In the genomic region with DNA sequence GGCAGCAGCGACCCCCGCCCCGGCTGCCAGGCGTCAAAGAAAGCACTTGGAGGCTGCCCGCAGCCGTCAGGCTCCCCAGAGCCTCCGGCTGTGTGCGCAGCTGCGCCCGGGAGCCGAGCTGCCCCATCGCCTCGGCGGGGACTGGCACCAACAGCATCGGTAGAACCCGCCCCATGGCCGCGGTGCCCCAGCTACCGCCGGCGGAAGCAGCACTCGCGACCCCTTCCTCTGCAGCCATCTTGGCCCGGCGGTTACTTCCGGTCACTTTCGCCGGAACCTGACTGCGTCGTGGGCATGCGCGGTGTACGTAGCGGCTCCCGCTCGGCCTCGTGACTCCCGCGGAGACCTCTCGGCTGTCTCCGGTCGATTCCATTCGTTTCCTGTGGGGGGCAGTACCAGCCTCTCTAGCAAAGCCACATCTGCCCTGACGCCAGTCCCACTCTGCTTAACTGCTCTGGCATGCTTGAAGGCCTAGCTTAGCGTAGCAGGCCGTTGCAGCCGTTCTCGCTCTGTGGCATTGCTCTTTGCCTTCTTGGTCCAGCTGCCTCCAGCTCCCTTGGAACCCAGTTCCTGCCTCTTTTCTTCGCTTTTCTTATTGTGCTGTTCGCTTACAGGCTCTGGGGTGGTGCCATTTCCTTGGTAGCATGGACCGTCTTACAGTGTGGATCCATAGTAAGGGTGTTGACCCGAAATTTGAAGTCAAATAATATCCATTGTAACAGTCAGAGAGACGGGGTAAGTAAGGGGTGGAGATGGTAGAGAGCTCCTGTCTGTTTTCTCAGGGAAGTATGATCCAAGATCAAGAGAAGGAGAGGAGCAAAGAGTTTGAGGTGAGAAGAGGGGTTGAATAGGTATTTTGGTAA, we compare ENCODE assay signal across 8 cellular contexts. TPM values are rescaled to one million over a fixed set of nuclear protein-coding genes. Genes with fewer than 3 reads are reported as not detected.
DNase-seq lines count a peak whose midpoint lies in the region; ATAC-seq, FAIRE-seq and TF ChIP-seq lines count a peak whose summit lies in the region.

A gene with protein sequence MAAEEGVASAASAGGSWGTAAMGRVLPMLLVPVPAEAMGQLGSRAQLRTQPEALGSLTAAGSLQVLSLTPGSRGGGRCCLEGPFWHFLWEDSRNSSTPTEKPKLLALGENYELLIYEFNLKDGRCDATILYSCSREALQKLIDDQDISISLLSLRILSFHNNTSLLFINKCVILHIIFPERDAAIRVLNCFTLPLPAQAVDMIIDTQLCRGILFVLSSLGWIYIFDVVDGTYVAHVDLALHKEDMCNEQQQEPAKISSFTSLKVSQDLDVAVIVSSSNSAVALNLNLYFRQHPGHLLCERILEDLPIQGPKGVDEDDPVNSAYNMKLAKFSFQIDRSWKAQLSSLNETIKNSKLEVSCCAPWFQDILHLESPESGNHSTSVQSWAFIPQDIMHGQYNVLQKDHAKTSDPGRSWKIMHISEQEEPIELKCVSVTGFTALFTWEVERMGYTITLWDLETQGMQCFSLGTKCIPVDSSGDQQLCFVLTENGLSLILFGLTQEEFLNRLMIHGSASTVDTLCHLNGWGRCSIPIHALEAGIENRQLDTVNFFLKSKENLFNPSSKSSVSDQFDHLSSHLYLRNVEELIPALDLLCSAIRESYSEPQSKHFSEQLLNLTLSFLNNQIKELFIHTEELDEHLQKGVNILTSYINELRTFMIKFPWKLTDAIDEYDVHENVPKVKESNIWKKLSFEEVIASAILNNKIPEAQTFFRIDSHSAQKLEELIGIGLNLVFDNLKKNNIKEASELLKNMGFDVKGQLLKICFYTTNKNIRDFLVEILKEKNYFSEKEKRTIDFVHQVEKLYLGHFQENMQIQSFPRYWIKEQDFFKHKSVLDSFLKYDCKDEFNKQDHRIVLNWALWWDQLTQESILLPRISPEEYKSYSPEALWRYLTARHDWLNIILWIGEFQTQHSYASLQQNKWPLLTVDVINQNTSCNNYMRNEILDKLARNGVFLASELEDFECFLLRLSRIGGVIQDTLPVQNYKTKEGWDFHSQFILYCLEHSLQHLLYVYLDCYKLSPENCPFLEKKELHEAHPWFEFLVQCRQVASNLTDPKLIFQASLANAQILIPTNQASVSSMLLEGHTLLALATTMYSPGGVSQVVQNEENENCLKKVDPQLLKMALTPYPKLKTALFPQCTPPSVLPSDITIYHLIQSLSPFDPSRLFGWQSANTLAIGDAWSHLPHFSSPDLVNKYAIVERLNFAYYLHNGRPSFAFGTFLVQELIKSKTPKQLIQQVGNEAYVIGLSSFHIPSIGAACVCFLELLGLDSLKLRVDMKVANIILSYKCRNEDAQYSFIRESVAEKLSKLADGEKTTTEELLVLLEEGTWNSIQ (N-terminal part only) (minus strand): TSS at position 253 of the 863 bp plus-strand sequence. CDS start 15 bp downstream, at position 238.

- DNase-seq in GM12891 (ENCODE audit: insufficient read length, low spot score) (peak; percentile 72), NCI-H146 (lab: John Stamatoyannopoulos, UW) (peak; percentile 95), amniotic stem cell (lab: John Stamatoyannopoulos, UW) (peak; percentile 92), left cardiac atrium (peak; percentile 98), progenitor cell of endocrine pancreas (ENCODE audit: low spot score, unreplicated experiment) (peak; percentile 97)

- ATAC-seq in HG02852 (IDR thresholded peaks at IDR 0.05; ENCODE audit: unreplicated experiment) (peak; percentile 69), left cardiac atrium (peak; percentile 98 to 99)

- peak within 1 kb of the TSS; percentile 92 for H3K27ac ChIP-seq in urinary bladder (ENCODE audit: low read depth)

- peak; percentile 97 for TF ChIP-seq POLR2A in GM12891 (IDR thresholded peaks at IDR 0.05; ENCODE audit: low read depth, low read length)

- no peaks in the 10 kb centered on the region for H3K4me1 ChIP-seq in urinary bladder (ENCODE audit: insufficient read depth)

- no peaks in the 10 kb centered on the region for H3K9me3 Mint-ChIP-seq in progenitor cell of endocrine pancreas (ENCODE audit: low read depth)

- peaks cover 8% of the 10 kb centered on the region for H3K4me1 Mint-ChIP-seq in progenitor cell of endocrine pancreas (ENCODE audit: low read depth)

- TF ChIP-seq CTCF in progenitor cell of endocrine pancreas (IDR thresholded peaks at IDR 0.05; ENCODE audit: unreplicated experiment) = peak; percentile 92

- peak; percentile 100 for FAIRE-seq in GM12891 (lab: Jason Lieb, UNC)

- H3K36me3 ChIP-seq in urinary bladder (ENCODE audit: insufficient read depth) = peaks cover 2% of the 10 kb centered on the region

- H3K36me3 Mint-ChIP-seq in progenitor cell of endocrine pancreas (ENCODE audit: insufficient read depth) = peaks cover 5% of the 10 kb centered on the region

- peak within 1 kb of the TSS; percentile 61 for H3K4me3 ChIP-seq in urinary bladder (ENCODE audit: low read depth, low read length)

- H3K27ac Mint-ChIP-seq in progenitor cell of endocrine pancreas = peak within 1 kb of the TSS; percentile 98

- peak within 1 kb of the TSS; percentile 96 for H3K4me3 Mint-ChIP-seq in progenitor cell of endocrine pancreas (ENCODE audit: low read depth)

- WGBS in urinary bladder = 8% methylated on average over 53 of the region's 53 CpGs

- H3K27me3 Mint-ChIP-seq in progenitor cell of endocrine pancreas = peaks cover 11% of the 10 kb centered on the region

- intact Hi-C loops in T-helper 1 cell treated with Interleukin-12 subunit alpha and Interleukin-12 subunit beta and Interleukin-4 antibody, amounts not matched to agents 30 ng/mL and 1 ng/mL, for 36 hours (cut with micrococcal nuclease) = loop anchor here (1.0 to 10.0 kb wide), 12 partner anchors 13 to 839 kb away; a partner anchor contains a TSS
- intact Hi-C loops in left cardiac atrium (cut with DNase I) = loop anchor here (1.0 to 5.0 kb wide), 3 partner anchors 48 to 74 kb away; a partner anchor contains a TSS

TF ChIP-seq in GM12891, 5 proteins besides CTCF, POLR2A, EP300 and RAD21:
- TF ChIP-seq TAF1 (IDR thresholded peaks at IDR 0.05; ENCODE audit: low read depth, low read length) = peak; percentile 93
- TF ChIP-seq POU2F2 (IDR thresholded peaks at IDR 0.05; ENCODE audit: low read depth, low read length) = peak; percentile 6
- TF ChIP-seq PAX5 (IDR thresholded peaks at IDR 0.05; ENCODE audit: insufficient read depth, low read length, severe bottlenecking) = no peak
- TF ChIP-seq POLR2AphosphoS5 (IDR thresholded peaks at IDR 0.05; ENCODE audit: low read depth, low read length) = peak; percentile 94
- TF ChIP-seq SPI1 (IDR thresholded peaks at IDR 0.05; ENCODE audit: low read depth, low read length) = peak; percentile 58

RNA-seq across cellular contexts. Expression of the gene that starts here (rescaled TPM):
- polyA plus RNA-seq in GM12891 (2012; ENCODE audit: low read depth, missing spikeins) = 29.1 TPM
- total RNA-seq in T-helper 1 cell treated with Interleukin-12 subunit alpha and Interleukin-12 subunit beta and Interleukin-4 antibody, amounts not matched to agents 30 ng/mL and 1 ng/mL, for 36 hours = 78.0 and 81.7 TPM in 2 replicates
- total RNA-seq in left cardiac atrium = 10 to 100 TPM; 42.9 to 46.7 TPM
- total RNA-seq in progenitor cell of endocrine pancreas = 90.6 and 96.4 TPM in 2 replicates
- total RNA-seq in urinary bladder = 136 TPM
- 30.7 TPM for polyA plus RNA-seq in urinary bladder

Comparison
In these comparisons a context has a peak if more than half of its experiments do, and no peak if none do; other contexts are left out.
1. Peak in every context shown above with its lines: DNase-seq, ATAC-seq, H3K4me3 ChIP-seq and H3K27ac ChIP-seq.